8 cellular contexts compared by ENCODE assay signal in genomic region chr14:104978774-104979691, GRCh38. TPM values are rescaled to one million over a fixed set of nuclear protein-coding genes. Genes with fewer than 3 reads are reported as not detected.
DNase-seq lines count a peak whose midpoint lies in the region; ATAC-seq and TF ChIP-seq lines count a peak whose summit lies in the region.

No MANE protein-coding gene starts in this region.

- no peak overlapping the region for H3K27ac ChIP-seq in brain microvascular endothelial cell
- no peak overlapping the region for H3K27ac ChIP-seq in iPS-20b (ENCODE audit: low read length)

- H3K4me3 Mint-ChIP-seq in T-helper 2 cell treated with Interferon-gamma antibody and Interleukin-4, amounts not matched to agents 5 μg/mL and 100 μg/mL, for 36 hours: peak overlapping the region; percentile 43
- peak overlapping the region; percentile 11 for H3K4me3 Mint-ChIP-seq in stimulated activated memory B cell treated with anti-CD40 and anti-IgM and Interleukin-4, amounts not matched to agents 10 μg/mL and 1 μg/mL and 100 μg/mL, for 72 hours

- no peaks in the 10 kb centered on the region for H3K36me3 ChIP-seq in brain microvascular endothelial cell (replicated peaks)
- H3K36me3 ChIP-seq in iPS-20b (ENCODE audit: insufficient read depth, low read depth, low read length): no peaks in the 10 kb centered on the region

- TF ChIP-seq CTCF in brain microvascular endothelial cell (IDR thresholded peaks at IDR 0.05; ENCODE audit: low read depth, low read length, missing control alignments): no peak

- H3K9me3 Mint-ChIP-seq in T-helper 2 cell treated with Interferon-gamma antibody and Interleukin-4, amounts not matched to agents 5 μg/mL and 100 μg/mL, for 36 hours: no peaks in the 10 kb centered on the region
- no peaks in the 10 kb centered on the region for H3K9me3 Mint-ChIP-seq in stimulated activated memory B cell treated with anti-CD40 and anti-IgM and Interleukin-4, amounts not matched to agents 10 μg/mL and 1 μg/mL and 100 μg/mL, for 72 hours

- in situ Hi-C loops in brain microvascular endothelial cell (cut with HindIII; ENCODE audit: low pct_ligation_motif_present, low sequenced_read_pairs): no loop called here

- no peaks in the 10 kb centered on the region for H3K36me3 Mint-ChIP-seq in T-helper 2 cell treated with Interferon-gamma antibody and Interleukin-4, amounts not matched to agents 5 μg/mL and 100 μg/mL, for 36 hours (ENCODE audit: low read depth)
- peaks cover 5% of the 10 kb centered on the region for H3K36me3 Mint-ChIP-seq in stimulated activated memory B cell treated with anti-CD40 and anti-IgM and Interleukin-4, amounts not matched to agents 10 μg/mL and 1 μg/mL and 100 μg/mL, for 72 hours

- H3K27me3 ChIP-seq in brain microvascular endothelial cell (replicated peaks): no peaks in the 10 kb centered on the region
- H3K27me3 ChIP-seq in iPS-20b (ENCODE audit: insufficient read depth, low read length): peaks cover 43% of the 10 kb centered on the region

- H3K9ac ChIP-seq in iPS-20b (ENCODE audit: low read depth, low read length): no peak overlapping the region

- H3K4me1 ChIP-seq in iPS-20b (ENCODE audit: insufficient read depth, low read length): no peaks in the 10 kb centered on the region; the same call in 1 of the 2 replicates

- no peak for DNase-seq in T-helper 2 cell treated with Interferon-gamma antibody and Interleukin-4, amounts not matched to agents 5 μg/mL and 100 μg/mL, for 36 hours (ENCODE audit: low spot score)
- DNase-seq in T-helper 2 cell: no peak
- DNase-seq in brain microvascular endothelial cell: no peak
- DNase-seq in pons (ENCODE audit: low spot score): no peak
- DNase-seq in AML-193 (lab: John Stamatoyannopoulos, UW): no peak
- DNase-seq in SK-N-DZ (ENCODE audit: low spot score): no peak

- no peaks in the 10 kb centered on the region for H3K9me3 ChIP-seq in iPS-20b (ENCODE audit: insufficient read depth, low read depth, low read length)

- ATAC-seq in stimulated activated memory B cell treated with anti-CD40 and anti-IgM and Interleukin-4, amounts not matched to agents 10 μg/mL and 1 μg/mL and 100 μg/mL, for 72 hours: no peak

- H3K27me3 Mint-ChIP-seq in T-helper 2 cell treated with Interferon-gamma antibody and Interleukin-4, amounts not matched to agents 5 μg/mL and 100 μg/mL, for 36 hours (ENCODE audit: low read depth): peaks cover 24% of the 10 kb centered on the region
- peaks cover 50% of the 10 kb centered on the region for H3K27me3 Mint-ChIP-seq in stimulated activated memory B cell treated with anti-CD40 and anti-IgM and Interleukin-4, amounts not matched to agents 10 μg/mL and 1 μg/mL and 100 μg/mL, for 72 hours

- H3K4me3 ChIP-seq in brain microvascular endothelial cell (ENCODE audit: low read depth, low read length) (peak overlapping the region; percentile 44), iPS-20b (ENCODE audit: low read length) (peak overlapping the region; percentile 57; the same call in 1 of the 2 replicates)

- H3K27ac Mint-ChIP-seq in T-helper 2 cell treated with Interferon-gamma antibody and Interleukin-4, amounts not matched to agents 5 μg/mL and 100 μg/mL, for 36 hours: no peak overlapping the region
- H3K27ac Mint-ChIP-seq in stimulated activated memory B cell treated with anti-CD40 and anti-IgM and Interleukin-4, amounts not matched to agents 10 μg/mL and 1 μg/mL and 100 μg/mL, for 72 hours: no peak overlapping the region

- peaks cover 3% of the 10 kb centered on the region for H3K4me1 Mint-ChIP-seq in T-helper 2 cell treated with Interferon-gamma antibody and Interleukin-4, amounts not matched to agents 5 μg/mL and 100 μg/mL, for 36 hours (ENCODE audit: low read depth)
- H3K4me1 Mint-ChIP-seq in stimulated activated memory B cell treated with anti-CD40 and anti-IgM and Interleukin-4, amounts not matched to agents 10 μg/mL and 1 μg/mL and 100 μg/mL, for 72 hours: peaks cover 24% of the 10 kb centered on the region

RNA-seq across cellular contexts. Expression of gene AHNAK2, which starts 0.9 kb away (rescaled TPM):
- polyA plus RNA-seq in SK-N-DZ (2014; cell fraction: cytosol; rRNA removed): 0.02 TPM in 1 of 2 replicates, not detected in the other
- 0.35 TPM in 1 of 2 replicates, not detected in the other for polyA plus RNA-seq in SK-N-DZ (2014; cell fraction: nucleus; rRNA removed)

RNA-seq across cellular contexts. Expression of gene CLBA1, which starts 6.6 kb away (rescaled TPM):
- 1.4 and 2.6 TPM in 2 replicates for polyA plus RNA-seq in SK-N-DZ (2014; cell fraction: cytosol; rRNA removed)
- polyA plus RNA-seq in SK-N-DZ (2014; cell fraction: nucleus; rRNA removed): 3.4 and 5.5 TPM in 2 replicates

RNA-seq across cellular contexts. Expression of gene CDCA4, which starts 41.9 kb away (rescaled TPM):
- 41.8 and 41.9 TPM in 2 replicates for polyA plus RNA-seq in SK-N-DZ (2014; cell fraction: cytosol; rRNA removed)
- 26.1 and 27.9 TPM in 2 replicates for polyA plus RNA-seq in SK-N-DZ (2014; cell fraction: nucleus; rRNA removed)

RNA-seq across cellular contexts. Expression of gene PLD4, which starts 54.4 kb away (rescaled TPM):
- 0.10 TPM in 1 of 2 replicates, not detected in the other for polyA plus RNA-seq in SK-N-DZ (2014; cell fraction: cytosol; rRNA removed)
- polyA plus RNA-seq in SK-N-DZ (2014; cell fraction: nucleus; rRNA removed): 0.37 TPM in 1 of 2 replicates, not detected in the other
